ENCODE assay signal across 1 cellular context in the genomic region with DNA sequence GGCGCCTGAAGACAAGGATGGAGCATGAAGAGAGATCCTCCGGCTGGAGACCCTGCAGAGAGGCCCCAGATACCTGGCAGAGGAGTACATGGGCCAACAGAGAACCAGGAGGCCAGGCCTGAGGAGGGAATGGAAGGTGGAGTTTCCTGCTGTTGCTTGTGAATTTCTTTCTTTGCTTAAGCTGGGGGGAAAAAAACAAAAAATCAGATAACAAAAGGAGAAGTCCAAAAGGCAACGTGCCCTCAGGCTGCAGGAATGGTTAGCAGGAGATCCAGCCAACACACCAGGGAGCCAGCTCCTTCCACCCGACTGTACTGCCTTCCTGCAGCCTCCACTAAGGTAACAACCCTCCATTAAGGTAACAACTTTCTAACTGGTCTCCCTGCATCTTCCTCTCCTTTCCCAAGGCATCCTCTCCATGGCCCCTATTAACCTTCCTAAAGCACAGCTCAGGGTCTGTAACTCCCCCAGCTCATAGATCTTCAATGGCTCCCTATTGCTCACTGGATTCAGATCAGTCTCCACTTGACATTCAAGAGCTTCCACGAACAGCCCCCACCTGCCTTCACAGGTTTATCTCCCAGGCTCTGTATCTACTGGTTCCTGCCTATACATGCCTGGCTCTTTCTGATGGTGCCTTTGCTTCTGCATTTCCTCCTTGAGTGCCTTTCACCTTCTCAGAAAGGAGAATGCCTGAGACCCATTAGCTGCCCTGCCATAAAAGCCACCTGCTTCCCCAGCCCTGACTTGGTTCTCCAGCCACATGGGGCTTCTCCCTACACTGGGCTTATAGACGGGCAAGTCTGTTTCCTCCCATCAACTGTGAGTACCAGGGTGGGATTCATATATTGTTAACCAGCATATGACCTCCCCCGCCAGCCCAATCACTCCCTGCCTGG.
TF ChIP-seq lines count a peak whose summit lies in the region.

No MANE protein-coding gene starts in this region.

TF ChIP-seq in WTC11, 78 proteins besides CTCF, POLR2A, EP300 and RAD21 (continued from another document):
- TF ChIP-seq, protein P1, sequence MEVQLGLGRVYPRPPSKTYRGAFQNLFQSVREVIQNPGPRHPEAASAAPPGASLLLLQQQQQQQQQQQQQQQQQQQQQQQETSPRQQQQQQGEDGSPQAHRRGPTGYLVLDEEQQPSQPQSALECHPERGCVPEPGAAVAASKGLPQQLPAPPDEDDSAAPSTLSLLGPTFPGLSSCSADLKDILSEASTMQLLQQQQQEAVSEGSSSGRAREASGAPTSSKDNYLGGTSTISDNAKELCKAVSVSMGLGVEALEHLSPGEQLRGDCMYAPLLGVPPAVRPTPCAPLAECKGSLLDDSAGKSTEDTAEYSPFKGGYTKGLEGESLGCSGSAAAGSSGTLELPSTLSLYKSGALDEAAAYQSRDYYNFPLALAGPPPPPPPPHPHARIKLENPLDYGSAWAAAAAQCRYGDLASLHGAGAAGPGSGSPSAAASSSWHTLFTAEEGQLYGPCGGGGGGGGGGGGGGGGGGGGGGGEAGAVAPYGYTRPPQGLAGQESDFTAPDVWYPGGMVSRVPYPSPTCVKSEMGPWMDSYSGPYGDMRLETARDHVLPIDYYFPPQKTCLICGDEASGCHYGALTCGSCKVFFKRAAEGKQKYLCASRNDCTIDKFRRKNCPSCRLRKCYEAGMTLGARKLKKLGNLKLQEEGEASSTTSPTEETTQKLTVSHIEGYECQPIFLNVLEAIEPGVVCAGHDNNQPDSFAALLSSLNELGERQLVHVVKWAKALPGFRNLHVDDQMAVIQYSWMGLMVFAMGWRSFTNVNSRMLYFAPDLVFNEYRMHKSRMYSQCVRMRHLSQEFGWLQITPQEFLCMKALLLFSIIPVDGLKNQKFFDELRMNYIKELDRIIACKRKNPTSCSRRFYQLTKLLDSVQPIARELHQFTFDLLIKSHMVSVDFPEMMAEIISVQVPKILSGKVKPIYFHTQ (CRISPR knock-in tag; IDR thresholded peaks at IDR 0.05) = no peak
- TF ChIP-seq, protein P2, sequence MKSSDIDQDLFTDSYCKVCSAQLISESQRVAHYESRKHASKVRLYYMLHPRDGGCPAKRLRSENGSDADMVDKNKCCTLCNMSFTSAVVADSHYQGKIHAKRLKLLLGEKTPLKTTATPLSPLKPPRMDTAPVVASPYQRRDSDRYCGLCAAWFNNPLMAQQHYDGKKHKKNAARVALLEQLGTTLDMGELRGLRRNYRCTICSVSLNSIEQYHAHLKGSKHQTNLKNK (CRISPR knock-in tag; IDR thresholded peaks at IDR 0.05) = no peak
- TF ChIP-seq, protein P3, sequence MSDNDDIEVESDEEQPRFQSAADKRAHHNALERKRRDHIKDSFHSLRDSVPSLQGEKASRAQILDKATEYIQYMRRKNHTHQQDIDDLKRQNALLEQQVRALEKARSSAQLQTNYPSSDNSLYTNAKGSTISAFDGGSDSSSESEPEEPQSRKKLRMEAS (CRISPR knock-in tag; IDR thresholded peaks at IDR 0.05) = no peak
- TF ChIP-seq, protein P4, sequence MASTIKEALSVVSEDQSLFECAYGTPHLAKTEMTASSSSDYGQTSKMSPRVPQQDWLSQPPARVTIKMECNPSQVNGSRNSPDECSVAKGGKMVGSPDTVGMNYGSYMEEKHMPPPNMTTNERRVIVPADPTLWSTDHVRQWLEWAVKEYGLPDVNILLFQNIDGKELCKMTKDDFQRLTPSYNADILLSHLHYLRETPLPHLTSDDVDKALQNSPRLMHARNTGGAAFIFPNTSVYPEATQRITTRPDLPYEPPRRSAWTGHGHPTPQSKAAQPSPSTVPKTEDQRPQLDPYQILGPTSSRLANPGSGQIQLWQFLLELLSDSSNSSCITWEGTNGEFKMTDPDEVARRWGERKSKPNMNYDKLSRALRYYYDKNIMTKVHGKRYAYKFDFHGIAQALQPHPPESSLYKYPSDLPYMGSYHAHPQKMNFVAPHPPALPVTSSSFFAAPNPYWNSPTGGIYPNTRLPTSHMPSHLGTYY (CRISPR knock-in tag; IDR thresholded peaks at IDR 0.05) = no peak
- TF ChIP-seq ZNF232 (CRISPR knock-in tag; IDR thresholded peaks at IDR 0.05) = no peak
- TF ChIP-seq, protein P5, sequence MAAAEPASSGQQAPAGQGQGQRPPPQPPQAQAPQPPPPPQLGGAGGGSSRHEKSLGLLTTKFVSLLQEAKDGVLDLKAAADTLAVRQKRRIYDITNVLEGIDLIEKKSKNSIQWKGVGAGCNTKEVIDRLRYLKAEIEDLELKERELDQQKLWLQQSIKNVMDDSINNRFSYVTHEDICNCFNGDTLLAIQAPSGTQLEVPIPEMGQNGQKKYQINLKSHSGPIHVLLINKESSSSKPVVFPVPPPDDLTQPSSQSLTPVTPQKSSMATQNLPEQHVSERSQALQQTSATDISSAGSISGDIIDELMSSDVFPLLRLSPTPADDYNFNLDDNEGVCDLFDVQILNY (CRISPR knock-in tag; IDR thresholded peaks at IDR 0.05) = no peak
